ENCODE assay signal across 9 cellular contexts in genomic region chr15:38651328-38652038, GRCh38.
DNase-seq lines count a peak whose midpoint lies in the region; ATAC-seq and TF ChIP-seq lines count a peak whose summit lies in the region.
"Had no signal": no experiment of that assay in that cellular context is flagged by ENCODE, and none has a peak within 500 bp of the region (broad histone marks: within the 10 kb centered on the region; RNA-seq: fewer than 3 reads in every experiment).

No MANE protein-coding gene starts in this region.

- no peaks in the 10 kb centered on the region; the same call in 1 of the 2 replicates for H3K9me3 ChIP-seq in OCI-LY3 (ENCODE audit: insufficient read depth, low read length)
- H3K9me3 ChIP-seq: stomach had no signal

- H3K36me3 Mint-ChIP-seq in activated naive CD4-positive, alpha-beta T cell treated with anti-CD3 and anti-CD28 coated beads for 36 hours (ENCODE audit: low read depth): no peaks in the 10 kb centered on the region

- H2AFZ ChIP-seq in OCI-LY3 (ENCODE audit: low read depth, low read length): 0 out of 2 replicates have a peak overlapping the region, but pooled peaks have one; percentile 15

- peaks cover 79% of the 10 kb centered on the region for H3K4me1 Mint-ChIP-seq in activated naive CD4-positive, alpha-beta T cell treated with anti-CD3 and anti-CD28 coated beads for 36 hours (ENCODE audit: low read depth)

- peak overlapping the region; percentile 6; the same call in 1 of the 2 replicates for H3K4me2 ChIP-seq in OCI-LY3 (ENCODE audit: low read length)

- peak; percentile 37 for TF ChIP-seq POLR2A in GM19099 (IDR thresholded peaks at IDR 0.05; ENCODE audit: extremely low read depth, insufficient read length, low read depth)

- H3K27ac Mint-ChIP-seq in activated naive CD4-positive, alpha-beta T cell treated with anti-CD3 and anti-CD28 coated beads for 36 hours: peak overlapping the region; percentile 88

- H3K9me3 Mint-ChIP-seq in activated naive CD4-positive, alpha-beta T cell treated with anti-CD3 and anti-CD28 coated beads for 36 hours: peaks cover 7% of the 10 kb centered on the region

- no peaks in the 10 kb centered on the region for H3K36me3 ChIP-seq in OCI-LY3 (replicated peaks; ENCODE audit: low read depth, low read length)
- H3K36me3 ChIP-seq: stomach had no signal

- H4K20me1 ChIP-seq in OCI-LY3 (ENCODE audit: insufficient read depth, low read length): no peaks in the 10 kb centered on the region

- peak; percentile 64 for DNase-seq in activated naive CD4-positive, alpha-beta T cell treated with anti-CD3 and anti-CD28 coated beads for 36 hours
- DNase-seq in stimulated activated CD4-positive, alpha-beta T cell treated with anti-CD3 and anti-CD28 coated beads, Interleukin-15, amount 100 ng/mL, for 1 hour (ENCODE audit: low read depth in 1 of 2, low spot score in 1 of 2): peak; percentile 20 to 26
- DNase-seq in cerebellar cortex (ENCODE audit: low spot score): no peak
- no peak for DNase-seq in left lobe of liver (ENCODE audit: low spot score)
- DNase-seq: stomach had no signal

- H3K27me3 Mint-ChIP-seq in activated naive CD4-positive, alpha-beta T cell treated with anti-CD3 and anti-CD28 coated beads for 36 hours (ENCODE audit: low read depth): no peaks in the 10 kb centered on the region

- no peak overlapping the region for H3K9ac ChIP-seq in OCI-LY3 (ENCODE audit: low read length)

- H3K4me1 ChIP-seq in OCI-LY3 (ENCODE audit: low read length): peaks cover 13% of the 10 kb centered on the region

- no peaks in the 10 kb centered on the region for H3K79me2 ChIP-seq in OCI-LY3 (ENCODE audit: low read length)

- intact Hi-C loops in activated naive CD4-positive, alpha-beta T cell treated with anti-CD3 and anti-CD28 coated beads for 36 hours (cut with micrococcal nuclease): loop anchor here (1.0 to 2.0 kb wide), 2 partner anchors 21 to 87 kb away; partner anchors contain the start of gene RASGRP1

- H3K4me3 ChIP-seq in OCI-LY3 (ENCODE audit: low read length): no peak overlapping the region
- H3K4me3 ChIP-seq: stomach had no signal

- H3K27me3 ChIP-seq in OCI-LY3 (ENCODE audit: low read depth, low read length): no peaks in the 10 kb centered on the region
- H3K27me3 ChIP-seq: stomach had no signal

- H3K27ac ChIP-seq in OCI-LY3 (ENCODE audit: low read length): no peak overlapping the region

- no peak for TF ChIP-seq CTCF in OCI-LY3 (IDR thresholded peaks at IDR 0.05; ENCODE audit: low read depth, low read length)

- ATAC-seq in HG03159 (IDR thresholded peaks at IDR 0.05; ENCODE audit: unreplicated experiment): no peak
- ATAC-seq in GM18861 (IDR thresholded peaks at IDR 0.05; ENCODE audit: unreplicated experiment): no peak
- ATAC-seq in left lobe of liver: no peak

- CTCF ChIA-PET in activated naive CD4-positive, alpha-beta T cell treated with anti-CD3 and anti-CD28 coated beads for 36 hours (lab: Charles Lee): interaction anchor here (0.5 to 6.4 kb wide), 11 partner anchors 13 to 211 kb away, joined by 3 to 44 read pairs (median 6); partner anchors contain the start of gene RASGRP1

- peak overlapping the region; percentile 66 for H3K4me3 Mint-ChIP-seq in activated naive CD4-positive, alpha-beta T cell treated with anti-CD3 and anti-CD28 coated beads for 36 hours

Comparison
In these comparisons a context has a peak if more than half of its experiments do, and no peak if none do; other contexts are left out.
1. DNase-seq: peak in activated naive CD4-positive, alpha-beta T cell treated with anti-CD3 and anti-CD28 coated beads for 36 hours (single experiment) and stimulated activated CD4-positive, alpha-beta T cell treated with anti-CD3 and anti-CD28 coated beads, Interleukin-15, amount 100 ng/mL, for 1 hour (2 of 2); none in cerebellar cortex (single experiment) and left lobe of liver (single experiment).